8 cellular contexts compared by ENCODE assay signal in the genomic region with DNA sequence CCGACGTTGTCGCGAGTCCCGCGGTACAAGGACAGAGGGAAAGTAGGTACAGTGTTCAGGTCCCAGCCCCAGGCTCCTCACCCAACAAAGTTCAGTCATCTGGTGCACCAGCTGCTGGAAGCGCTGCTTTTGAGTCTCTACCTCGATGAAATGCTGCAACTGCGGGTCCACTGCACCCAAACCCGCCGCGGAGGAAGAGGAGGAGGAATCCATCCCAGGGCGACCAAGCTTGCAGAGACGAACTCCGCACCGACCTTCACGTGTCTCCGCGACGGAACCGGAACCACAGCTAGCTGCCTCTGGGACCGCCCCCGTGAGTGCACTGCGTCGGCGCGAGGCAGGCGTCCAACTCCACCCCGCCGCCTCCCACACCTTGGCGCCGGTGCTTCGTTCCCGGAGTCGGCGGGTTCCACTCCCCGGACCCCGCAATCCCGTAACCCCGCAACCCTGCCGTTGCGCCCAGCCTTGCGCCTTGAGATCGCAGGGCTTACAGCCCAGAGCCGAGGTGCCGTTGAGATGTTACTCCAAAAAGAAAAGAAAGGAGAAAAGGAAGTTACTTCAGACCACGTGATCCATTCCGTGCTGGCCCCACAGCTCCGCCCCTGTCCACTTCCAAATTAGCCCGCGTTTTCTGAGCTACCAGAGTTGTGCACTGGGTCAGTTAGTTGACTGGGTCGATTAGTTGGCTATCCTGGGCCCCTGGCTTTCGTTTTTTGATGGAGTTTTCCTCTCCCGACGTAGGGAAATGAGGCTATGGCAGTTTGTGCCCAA.
DNase-seq lines count a peak whose midpoint lies in the region; ATAC-seq and TF ChIP-seq lines count a peak whose summit lies in the region.

A gene with protein sequence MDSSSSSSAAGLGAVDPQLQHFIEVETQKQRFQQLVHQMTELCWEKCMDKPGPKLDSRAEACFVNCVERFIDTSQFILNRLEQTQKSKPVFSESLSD (minus strand): TSS at position 291 of the 771 bp plus-strand sequence. CDS start 78 bp downstream, at position 213.

- peak within 1 kb of the TSS; percentile 81 for H3K27ac ChIP-seq in cingulate gyrus (ENCODE audit: low read depth, low read length)

- peak; percentile 98 for ATAC-seq in HG03354 (IDR thresholded peaks at IDR 0.05; ENCODE audit: poor library complexity, severe bottlenecking, unreplicated experiment)

- DNase-seq in AML-193 (lab: John Stamatoyannopoulos, UW), result peak; percentile 36 to 41
- DNase-seq in NCI-H446 treated with DMSO at 0.1 percent for 48 hours (lab: John Stamatoyannopoulos, UW), result peak; percentile 28
- peak; percentile 71 to 76 for DNase-seq in activated CD4-positive, alpha-beta T cell treated with anti-CD3 and anti-CD28 coated beads for 4 hours
- DNase-seq in left kidney (ENCODE audit: low read depth, low spot score), result peak; percentile 93
- DNase-seq in stimulated activated CD4-positive, alpha-beta T cell treated with anti-CD3 and anti-CD28 coated beads, Interleukin-2, amount 100 ng/mL, for 24 hours, result peak; percentile 81 to 83

- peak; percentile 81 for TF ChIP-seq POLR2A in GM19099 (IDR thresholded peaks at IDR 0.05; ENCODE audit: extremely low read depth, insufficient read length, low read depth)

Comparison
In these comparisons a context has a peak if more than half of its experiments do, and no peak if none do; other contexts are left out.
1. Peak in every context shown above with its lines: DNase-seq, ATAC-seq and H3K27ac ChIP-seq.
2. DNase-seq: peak in every context shown above with its lines; median percentile 93 in left kidney; 82 in stimulated activated CD4-positive, alpha-beta T cell treated with anti-CD3 and anti-CD28 coated beads, Interleukin-2, amount 100 ng/mL, for 24 hours; 74 in activated CD4-positive, alpha-beta T cell treated with anti-CD3 and anti-CD28 coated beads for 4 hours; 38 in AML-193; 28 in NCI-H446 treated with DMSO at 0.1 percent for 48 hours.